ENCODE assay signal across 20 cellular contexts in genomic region chr15:75430259-75430658, GRCh38. TPM values are rescaled to one million over a fixed set of nuclear protein-coding genes. Genes with fewer than 3 reads are reported as not detected.
A peak's percentile ranks its signal among the peaks of the same experiment; 100 is the strongest.
DNase-seq lines count a peak whose midpoint lies in the region; ATAC-seq and TF ChIP-seq lines count a peak whose summit lies in the region.
"Had no signal": no experiment of that assay in that cellular context is flagged by ENCODE, and none has a peak within 500 bp of the region (broad histone marks: within the 10 kb centered on the region; RNA-seq: fewer than 3 reads in every experiment).

No MANE protein-coding gene starts in this region.

- TF ChIP-seq CTCF in endodermal cell (conservative IDR thresholded peaks at IDR 0.05), result no peak
- TF ChIP-seq CTCF in GM10266 (IDR thresholded peaks at IDR 0.05; ENCODE audit: control insufficient read depth, insufficient read depth, low read depth, missing control alignments), result no peak
- no peak for TF ChIP-seq CTCF in CD4-positive, alpha-beta T cell (IDR thresholded peaks at IDR 0.05)

- H3K4me3 ChIP-seq in endodermal cell (ENCODE audit: low read length), result no peak overlapping the region
- H3K4me3 ChIP-seq in trophoblast cell (ENCODE audit: low read depth, low read length), result peak overlapping the region; percentile 23
- H3K4me3 ChIP-seq: A549, GM23338 had no signal

- no peak overlapping the region for H2AK5ac ChIP-seq in trophoblast cell (ENCODE audit: low read length)

- H3K4me1 Mint-ChIP-seq in activated CD4-positive, alpha-beta T cell treated with anti-CD3 and anti-CD28 coated beads for 36 hours, result peaks cover 42% of the 10 kb centered on the region
- peaks cover 18% of the 10 kb centered on the region for H3K4me1 Mint-ChIP-seq in endodermal cell
- H3K4me1 Mint-ChIP-seq in CD4-positive, alpha-beta T cell (ENCODE audit: low read depth), result peaks cover 44% of the 10 kb centered on the region
- H3K4me1 Mint-ChIP-seq: GM23338 had no signal

- no peak overlapping the region for H4K12ac ChIP-seq in trophoblast cell (ENCODE audit: low read depth, low read length)

- H3K14ac ChIP-seq in trophoblast cell (ENCODE audit: low read length), result no peak overlapping the region

- no peak for DNase-seq in activated CD4-positive, alpha-beta T cell treated with anti-CD3 and anti-CD28 coated beads for 36 hours
- no peak for DNase-seq in activated CD4-positive, alpha-beta T cell treated with anti-CD3 and anti-CD28 coated beads, Interleukin-2, amount 50 U/mL, for 4 hours
- peak; percentile 15 for DNase-seq in endodermal cell
- no peak for DNase-seq in trophoblast cell
- no peak for DNase-seq in KBM-7
- DNase-seq in GM10266 (ENCODE audit: extremely low spot score), result no peak
- DNase-seq in CD4-positive, alpha-beta T cell, result no peak
- DNase-seq: AML-193; CD4-positive, alpha-beta memory T cell; DMS153; DMS79; GDM1; HCEC 1CT; HFFc6 had no signal

- no peak overlapping the region for H3K4ac ChIP-seq in trophoblast cell (ENCODE audit: low read depth, low read length)

- POLR2A ChIA-PET in activated CD4-positive, alpha-beta T cell treated with anti-CD3 and anti-CD28 coated beads for 36 hours (lab: Charles Lee), result no interaction called here
- POLR2A ChIA-PET in CD4-positive, alpha-beta T cell (lab: Charles Lee), result no interaction called here

- H3K4me1 ChIP-seq in endodermal cell (ENCODE audit: control insufficient read depth, insufficient read depth, low read length) (no peaks in the 10 kb centered on the region), trophoblast cell (ENCODE audit: control insufficient read depth in 1 of 2, insufficient read depth in 2 of 2, low read length in 2 of 2) (no peaks in the 10 kb centered on the region)
- H3K4me1 ChIP-seq: A549 had no signal

- peaks cover 2% of the 10 kb centered on the region for H3K79me2 ChIP-seq in trophoblast cell (ENCODE audit: control insufficient read depth, insufficient read depth, low read length, poor library complexity)

- no peaks in the 10 kb centered on the region for H3K9me3 Mint-ChIP-seq in activated CD4-positive, alpha-beta T cell treated with anti-CD3 and anti-CD28 coated beads for 36 hours (ENCODE audit: low read depth)
- no peaks in the 10 kb centered on the region for H3K9me3 Mint-ChIP-seq in endodermal cell
- no peaks in the 10 kb centered on the region for H3K9me3 Mint-ChIP-seq in CD4-positive, alpha-beta T cell
- H3K9me3 Mint-ChIP-seq: CD4-positive, alpha-beta memory T cell; GM23338; HFFc6; IgD-negative memory B cell had no signal

- H3K23ac ChIP-seq in trophoblast cell (ENCODE audit: low read length), result peak overlapping the region; percentile 6

- no peaks in the 10 kb centered on the region for H3K27me3 ChIP-seq in endodermal cell (ENCODE audit: control insufficient read depth, insufficient read depth, low read length, poor library complexity, severe bottlenecking)
- H3K27me3 ChIP-seq in trophoblast cell (ENCODE audit: insufficient read depth, low read length), result no peaks in the 10 kb centered on the region
- no peaks in the 10 kb centered on the region for H3K27me3 ChIP-seq in CD4-positive, alpha-beta T cell (ENCODE audit: control insufficient read depth, insufficient read depth, low read length)

- H3K79me1 ChIP-seq in trophoblast cell (ENCODE audit: low read length), result no peaks in the 10 kb centered on the region

- ATAC-seq in activated CD4-positive, alpha-beta T cell treated with anti-CD3 and anti-CD28 coated beads for 36 hours, result peak; percentile 55
- no peak for ATAC-seq in CD4-positive, alpha-beta T cell (ENCODE audit: poor library complexity)
- ATAC-seq: A549, GM23338, HepG2 had no signal

- H3K9ac ChIP-seq in endodermal cell (ENCODE audit: extremely low read depth, low read length, poor library complexity, severe bottlenecking) (no peak overlapping the region), trophoblast cell (ENCODE audit: low read length) (no peak overlapping the region)

- no peak overlapping the region for H2BK12ac ChIP-seq in trophoblast cell (ENCODE audit: low read length)

- peaks cover 38% of the 10 kb centered on the region for H3K36me3 Mint-ChIP-seq in activated CD4-positive, alpha-beta T cell treated with anti-CD3 and anti-CD28 coated beads for 36 hours (ENCODE audit: low read depth)
- peaks cover 57% of the 10 kb centered on the region for H3K36me3 Mint-ChIP-seq in endodermal cell (ENCODE audit: low read depth)
- peaks cover 75% of the 10 kb centered on the region for H3K36me3 Mint-ChIP-seq in CD4-positive, alpha-beta T cell (ENCODE audit: low read depth)

- H4K91ac ChIP-seq in trophoblast cell (ENCODE audit: low read depth, low read length), result no peak overlapping the region

- no peak overlapping the region for H3K27ac ChIP-seq in endodermal cell (ENCODE audit: low read depth, low read length)
- no peak overlapping the region for H3K27ac ChIP-seq in trophoblast cell (ENCODE audit: low read depth, low read length)
- no peak overlapping the region for H3K27ac ChIP-seq in CD4-positive, alpha-beta T cell (ENCODE audit: low read depth, low read length)
- H3K27ac ChIP-seq: 22Rv1, A549, C4-2B had no signal

- H4K8ac ChIP-seq in trophoblast cell (ENCODE audit: low read depth, low read length), result no peak overlapping the region

- WGBS in endodermal cell (ENCODE audit: insufficient coverage in 1 of 2, insufficient read length in 1 of 2), 2 experiments, result 98% methylated on average over 6 to 7 of the region's 7 CpGs
- WGBS in trophoblast cell (ENCODE audit: extremely low coverage, insufficient coverage, insufficient read length), result no CpG with 5 or more reads among the region's 7 CpGs

- no peak overlapping the region for H2BK120ac ChIP-seq in trophoblast cell (ENCODE audit: insufficient read depth, low read length, poor library complexity)

- H2AFZ ChIP-seq in trophoblast cell (ENCODE audit: insufficient read depth, low read length, poor library complexity), result no peak overlapping the region
- H2AFZ ChIP-seq: GM23338 had no signal

- H3K4me2 ChIP-seq in trophoblast cell (ENCODE audit: low read length), result no peak overlapping the region
- H3K4me2 ChIP-seq: A549, GM23338 had no signal

- in situ Hi-C loops in KBM-7 (cut with MboI; ENCODE audit: low pct_unique_long_range_greater_than_20kb, low sequenced_read_pairs), result no loop called here

- CTCF ChIA-PET in activated CD4-positive, alpha-beta T cell treated with anti-CD3 and anti-CD28 coated beads for 36 hours (lab: Charles Lee), result no interaction called here
- CTCF ChIA-PET in CD4-positive, alpha-beta T cell (lab: Charles Lee), result no interaction called here

- H3K9me3 ChIP-seq in endodermal cell (ENCODE audit: control insufficient read depth, low read length) (no peaks in the 10 kb centered on the region), trophoblast cell (ENCODE audit: insufficient read depth, low read depth, low read length) (peaks cover 2% of the 10 kb centered on the region)
- no peaks in the 10 kb centered on the region for H3K9me3 ChIP-seq in CD4-positive, alpha-beta T cell (ENCODE audit: control insufficient read depth, low read length)
- H3K9me3 ChIP-seq: A549 had no signal

- no peak overlapping the region for H3K4me3 Mint-ChIP-seq in activated CD4-positive, alpha-beta T cell treated with anti-CD3 and anti-CD28 coated beads for 36 hours
- no peak overlapping the region for H3K4me3 Mint-ChIP-seq in endodermal cell
- no peak overlapping the region for H3K4me3 Mint-ChIP-seq in CD4-positive, alpha-beta T cell
- H3K4me3 Mint-ChIP-seq: CD4-positive, alpha-beta memory T cell; GM23338; HFFc6; IgD-negative memory B cell had no signal

- H3K36me3 ChIP-seq in endodermal cell (ENCODE audit: control insufficient read depth, insufficient read depth, low read length), result peaks cover 52% of the 10 kb centered on the region
- H3K36me3 ChIP-seq in trophoblast cell (ENCODE audit: control insufficient read depth in 1 of 2, insufficient read depth in 2 of 2, low read length in 2 of 2), result peaks cover 19 to 24% of the 10 kb centered on the region in 2 experiments

- H3K27me3 Mint-ChIP-seq in activated CD4-positive, alpha-beta T cell treated with anti-CD3 and anti-CD28 coated beads for 36 hours, result no peaks in the 10 kb centered on the region
- no peaks in the 10 kb centered on the region for H3K27me3 Mint-ChIP-seq in endodermal cell (ENCODE audit: insufficient read depth)
- no peaks in the 10 kb centered on the region for H3K27me3 Mint-ChIP-seq in CD4-positive, alpha-beta T cell
- H3K27me3 Mint-ChIP-seq: CD4-positive, alpha-beta memory T cell; IgD-negative memory B cell had no signal

- no peak overlapping the region for H2BK5ac ChIP-seq in trophoblast cell (ENCODE audit: low read depth, low read length, poor library complexity)

- intact Hi-C loops in activated CD4-positive, alpha-beta T cell treated with anti-CD3 and anti-CD28 coated beads for 36 hours (cut with DNase I, micrococcal nuclease), result no loop called here
- intact Hi-C loops in CD4-positive, alpha-beta T cell (cut with DNase I, micrococcal nuclease), result no loop called here

- H3K27ac Mint-ChIP-seq in activated CD4-positive, alpha-beta T cell treated with anti-CD3 and anti-CD28 coated beads for 36 hours, result peak overlapping the region; percentile 15
- H3K27ac Mint-ChIP-seq in endodermal cell, result no peak overlapping the region
- no peak overlapping the region for H3K27ac Mint-ChIP-seq in CD4-positive, alpha-beta T cell
- H3K27ac Mint-ChIP-seq: CD4-positive, alpha-beta memory T cell; GM23338; HFFc6 had no signal

- H3K18ac ChIP-seq in trophoblast cell (ENCODE audit: low read length), result no peak overlapping the region

RNA-seq across cellular contexts. Expression of gene SIN3A, which starts 21.2 kb away (rescaled TPM):
- total RNA-seq in activated CD4-positive, alpha-beta T cell treated with anti-CD3 and anti-CD28 coated beads for 36 hours, result 10 to 100 TPM; 87.4 to 92.0 TPM
- 100 to 1,000 TPM; 119 to 123 TPM for total RNA-seq in endodermal cell
- 56.8 TPM for polyA plus RNA-seq in endodermal cell (2013, experiment 1 of 2)
- polyA plus RNA-seq in endodermal cell (2013, experiment 2 of 2), result 56.4 TPM
- polyA plus RNA-seq in trophoblast cell (2013), result 27.7 and 28.8 TPM in 2 replicates
- total RNA-seq in CD4-positive, alpha-beta T cell, result 100 to 1,000 TPM; 136 to 141 TPM
